ENCODE assay signal across 10 cellular contexts in genomic region chr10:90227259-90227658, GRCh38.
DNase-seq lines count a peak whose midpoint lies in the region; ATAC-seq, FAIRE-seq and TF ChIP-seq lines count a peak whose summit lies in the region.
"Had no signal": no experiment of that assay in that cellular context is flagged by ENCODE, and none has a peak within 500 bp of the region (broad histone marks: within the 10 kb centered on the region; RNA-seq: fewer than 3 reads in every experiment).

No MANE protein-coding gene starts in this region.

- no peaks in the 10 kb centered on the region for H3K9me3 Mint-ChIP-seq in activated T-cell treated with anti-CD3 and anti-CD28 coated beads, Interleukin-2, amount 50 U/mL, for 4 hours

- peak; percentile 14 to 48 (median 15) for DNase-seq in stimulated activated CD4-positive, alpha-beta T cell treated with anti-CD3 and anti-CD28 coated beads, Interleukin-12 subunit alpha, Interleukin-12 subunit beta, amount 100 ng/mL, for 48 hours (ENCODE audit: low read depth in 2 of 3, low spot score in 1 of 3)
- no peak for DNase-seq in stimulated activated CD4-positive, alpha-beta T cell treated with anti-CD3 and anti-CD28 coated beads, Interleukin-12 subunit alpha, Interleukin-12 subunit beta, amount 100 ng/mL, for 4 hours
- no peak for DNase-seq in activated T-cell treated with anti-CD3 and anti-CD28 coated beads, Interleukin-2, amount 50 U/mL, for 4 hours
- DNase-seq in glomerular endothelial cell (ENCODE audit: extremely low read depth, low read depth, low spot score) (peak; percentile 42), amygdala (lab: John Stamatoyannopoulos, UW) (no peak), NCI-H345 treated with DMSO at 0.1 percent for 48 hours (lab: John Stamatoyannopoulos, UW; ENCODE audit: unreplicated experiment) (no peak), D721Med (ENCODE audit: insufficient read length, low spot score) (no peak)
- DNase-seq: NCI-H1417 had no signal

- peaks cover 5% of the 10 kb centered on the region for H3K27me3 Mint-ChIP-seq in activated T-cell treated with anti-CD3 and anti-CD28 coated beads, Interleukin-2, amount 50 U/mL, for 4 hours (ENCODE audit: low read depth)

- no peak for TF ChIP-seq CTCF in D721Med (IDR thresholded peaks at IDR 0.05; ENCODE audit: insufficient read depth, missing control alignments)

- no peak for FAIRE-seq in D721Med (lab: Jason Lieb, UNC)

- peak; percentile 87 to 91 for ATAC-seq in activated T-cell treated with anti-CD3 and anti-CD28 coated beads, Interleukin-2, amount 50 U/mL, for 4 hours
- ATAC-seq in HG02798 (IDR thresholded peaks at IDR 0.05; ENCODE audit: poor library complexity, unreplicated experiment) = no peak
- ATAC-seq: naive thymus-derived CD4-positive, alpha-beta T cell had no signal

- peaks cover 1% of the 10 kb centered on the region for H3K4me1 Mint-ChIP-seq in activated T-cell treated with anti-CD3 and anti-CD28 coated beads, Interleukin-2, amount 50 U/mL, for 4 hours (ENCODE audit: low read depth)

- H3K4me3 Mint-ChIP-seq in activated T-cell treated with anti-CD3 and anti-CD28 coated beads, Interleukin-2, amount 50 U/mL, for 4 hours = no peak overlapping the region
- H3K4me3 Mint-ChIP-seq: naive thymus-derived CD4-positive, alpha-beta T cell had no signal

- no peaks in the 10 kb centered on the region for H3K36me3 Mint-ChIP-seq in activated T-cell treated with anti-CD3 and anti-CD28 coated beads, Interleukin-2, amount 50 U/mL, for 4 hours (ENCODE audit: insufficient read depth)
- H3K36me3 Mint-ChIP-seq: naive thymus-derived CD4-positive, alpha-beta T cell had no signal

Comparison
In these comparisons a context has a peak if more than half of its experiments do, and no peak if none do; other contexts are left out.
1. DNase-seq: peak in stimulated activated CD4-positive, alpha-beta T cell treated with anti-CD3 and anti-CD28 coated beads, Interleukin-12 subunit alpha, Interleukin-12 subunit beta, amount 100 ng/mL, for 48 hours (3 of 3) and glomerular endothelial cell (single experiment); none in stimulated activated CD4-positive, alpha-beta T cell treated with anti-CD3 and anti-CD28 coated beads, Interleukin-12 subunit alpha, Interleukin-12 subunit beta, amount 100 ng/mL, for 4 hours (single experiment), activated T-cell treated with anti-CD3 and anti-CD28 coated beads, Interleukin-2, amount 50 U/mL, for 4 hours (single experiment), amygdala (0 of 56), NCI-H345 treated with DMSO at 0.1 percent for 48 hours (single experiment) and D721Med (single experiment).